9 cellular contexts compared by ENCODE assay signal in the genomic region with DNA sequence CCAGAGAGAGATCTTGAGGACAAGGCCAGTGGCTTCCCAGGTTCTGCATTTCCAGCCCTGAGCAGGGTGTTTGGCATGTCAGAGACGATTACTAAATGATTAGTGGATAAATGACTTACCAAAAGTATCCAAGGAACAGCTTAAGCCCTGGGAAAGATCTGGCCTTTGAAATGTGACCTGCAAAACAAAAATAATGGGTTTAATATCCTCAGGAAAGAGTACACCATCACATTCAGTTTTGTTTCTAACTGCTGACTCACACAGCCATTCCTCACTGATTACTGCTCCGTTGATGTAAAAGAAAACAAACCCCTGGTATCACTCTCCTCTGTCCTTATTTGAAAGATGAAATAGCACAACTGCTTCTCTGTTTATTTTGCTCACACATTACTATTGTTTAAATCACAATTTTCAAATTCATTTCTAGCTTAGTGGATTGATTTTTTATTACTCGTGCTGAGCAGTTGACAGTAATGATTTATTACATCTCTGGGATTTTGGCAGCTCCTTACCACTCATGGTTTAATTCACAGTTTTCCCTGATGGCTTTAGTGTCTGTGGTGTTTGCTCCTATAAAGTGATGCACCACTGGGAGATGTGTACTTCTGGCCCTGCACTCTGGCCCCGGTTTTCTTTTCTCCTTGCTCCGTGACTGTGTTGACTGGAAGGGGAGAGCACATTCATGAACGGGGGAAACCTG.
DNase-seq lines count a peak whose midpoint lies in the region; ATAC-seq, FAIRE-seq and TF ChIP-seq lines count a peak whose summit lies in the region.
"Had no signal": no experiment of that assay in that cellular context is flagged by ENCODE, and none has a peak within 500 bp of the region (broad histone marks: within the 10 kb centered on the region; RNA-seq: fewer than 3 reads in every experiment).

No MANE protein-coding gene starts in this region.

- in situ Hi-C loops in transverse colon (cut with MboI; ENCODE audit: low pct_ligation_motif_present in 1 of 4, low pct_unique_long_range_greater_than_20kb in 1 of 4, low sequenced_read_pairs in 3 of 4), result no loop called here

- H3K36me3 Mint-ChIP-seq in naive thymus-derived CD8-positive, alpha-beta T cell, result no peaks in the 10 kb centered on the region

- H3K4me1 ChIP-seq in RWPE2 (ENCODE audit: insufficient read depth, poor library complexity, severe bottlenecking) (peaks cover 11% of the 10 kb centered on the region), foreskin keratinocyte (peaks cover 5% of the 10 kb centered on the region), transverse colon (no peaks in the 10 kb centered on the region)
- H3K4me1 ChIP-seq: Peyer's patch had no signal

- H3K9me3 Mint-ChIP-seq in naive thymus-derived CD8-positive, alpha-beta T cell, result peaks cover 0 to 6% (median 0%) of the 10 kb centered on the region in 9 donors

- peaks cover 0 to 3% (median 0%) of the 10 kb centered on the region in 5 donors for H3K27me3 Mint-ChIP-seq in naive thymus-derived CD8-positive, alpha-beta T cell

- DNase-seq in HTR-8/SVneo (ENCODE audit: insufficient read length, low spot score) (peak; percentile 70), RWPE2 (ENCODE audit: low spot score) (no peak), foreskin keratinocyte (peak; percentile 51 to 77), transverse colon (no peak), NCI-H510A (lab: John Stamatoyannopoulos, UW) (no peak)
- no peak for DNase-seq in naive thymus-derived CD8-positive, alpha-beta T cell
- DNase-seq: central memory CD4-positive, alpha-beta T cell; Peyer's patch had no signal

- H3K27me3 ChIP-seq in RWPE2 (ENCODE audit: insufficient read depth, poor library complexity, severe bottlenecking) (no peaks in the 10 kb centered on the region), foreskin keratinocyte (no peaks in the 10 kb centered on the region), transverse colon (no peaks in the 10 kb centered on the region)
- H3K27me3 ChIP-seq: Peyer's patch had no signal

- H3K4me1 Mint-ChIP-seq in naive thymus-derived CD8-positive, alpha-beta T cell, result no peaks in the 10 kb centered on the region

- H3K36me3 ChIP-seq in RWPE2 (ENCODE audit: low read depth) (no peaks in the 10 kb centered on the region), transverse colon (no peaks in the 10 kb centered on the region)
- H3K36me3 ChIP-seq: Peyer's patch had no signal

- ATAC-seq in RWPE2 (ENCODE audit: low read depth) (peak; percentile 97), foreskin keratinocyte (peak; percentile 95), HG03520 (IDR thresholded peaks at IDR 0.05; ENCODE audit: unreplicated experiment) (no peak)
- no peak for ATAC-seq in naive thymus-derived CD8-positive, alpha-beta T cell

- no peak overlapping the region for H3K4me3 ChIP-seq in RWPE2 (ENCODE audit: severe bottlenecking)
- no peak overlapping the region for H3K4me3 ChIP-seq in transverse colon
- H3K4me3 ChIP-seq: Peyer's patch had no signal

- WGBS in transverse colon (ENCODE audit: low coverage in 1 of 2), 2 donors, result 34 to 57% methylated on average over 5 to 6 of the region's 6 CpGs

- no peak overlapping the region for H3K4me3 Mint-ChIP-seq in naive thymus-derived CD8-positive, alpha-beta T cell

- H3K9me3 ChIP-seq in RWPE2 (ENCODE audit: severe bottlenecking) (no peaks in the 10 kb centered on the region), transverse colon (no peaks in the 10 kb centered on the region)
- H3K9me3 ChIP-seq: Peyer's patch had no signal

- H3K27ac ChIP-seq in RWPE2 (ENCODE audit: poor library complexity, severe bottlenecking) (peak overlapping the region; percentile 55), foreskin keratinocyte (peak overlapping the region; percentile 79), transverse colon (peak overlapping the region in 3 of 4 donors; percentile 10 to 67 (median 62))
- H3K27ac ChIP-seq: Peyer's patch had no signal

- no peak for TF ChIP-seq EP300 in transverse colon (IDR thresholded peaks at IDR 0.05; ENCODE audit: low read depth)

- no peak for TF ChIP-seq POLR2A in transverse colon (IDR thresholded peaks at IDR 0.05)

- POLR2A ChIA-PET in naive thymus-derived CD8-positive, alpha-beta T cell (lab: Charles Lee), result no interaction called here

- no peak overlapping the region for H3K27ac Mint-ChIP-seq in naive thymus-derived CD8-positive, alpha-beta T cell

- intact Hi-C loops in transverse colon (cut with DNase I; ENCODE audit: low total_unique reads), result no loop called here

- TF ChIP-seq CTCF in RWPE2 (IDR thresholded peaks at IDR 0.05; ENCODE audit: poor library complexity, severe bottlenecking) (no peak), foreskin keratinocyte (conservative IDR thresholded peaks at IDR 0.05) (no peak), transverse colon (IDR thresholded peaks at IDR 0.05) (no peak)

- peak; percentile 94 for FAIRE-seq in HTR-8/SVneo (lab: Jason Lieb, UNC)

Comparison
In these comparisons a context has a peak if more than half of its experiments do, and no peak if none do; other contexts are left out.
1. DNase-seq: peak in HTR-8/SVneo (single experiment) and foreskin keratinocyte (2 of 2); none in RWPE2 (single experiment), transverse colon (single experiment), naive thymus-derived CD8-positive, alpha-beta T cell (0 of 10) and NCI-H510A (single experiment).
2. ATAC-seq: peak in RWPE2 (single experiment) and foreskin keratinocyte (single experiment); none in HG03520 (single experiment) and naive thymus-derived CD8-positive, alpha-beta T cell (0 of 2).
3. Peak in every context shown above with its lines, with median percentiles within 50 percentile points of each other: H3K27ac ChIP-seq.